In genomic region chr17:38673714-38674012, GRCh38 we compare ENCODE assay signal across 8 cellular contexts. TPM values are rescaled to one million over a fixed set of nuclear protein-coding genes. Genes with fewer than 3 reads are reported as not detected.
DNase-seq lines count a peak whose midpoint lies in the region; ATAC-seq and TF ChIP-seq lines count a peak whose summit lies in the region.

No MANE protein-coding gene starts in this region.

- no peak for DNase-seq in Caco-2
- no peak for DNase-seq in HFF-Myc (ENCODE audit: extremely low read depth, low read depth)
- DNase-seq in dermis blood vessel endothelial cell, result peak; percentile 28
- no peak for DNase-seq in natural killer cell
- no peak for DNase-seq in immature natural killer cell
- DNase-seq in NCI-H82 (lab: John Stamatoyannopoulos, UW), result no peak

- intact Hi-C loops in Caco-2 (cut with micrococcal nuclease; ENCODE audit: unreplicated experiment) (no loop called here), natural killer cell (cut with micrococcal nuclease) (no loop called here)

- peaks cover 41% of the 10 kb centered on the region for H3K4me1 ChIP-seq in Caco-2

- POLR2A ChIA-PET in Caco-2 (lab: Charles Lee), result no interaction called here

- no peak for TF ChIP-seq CTCF in Caco-2 (IDR thresholded peaks at IDR 0.05; ENCODE audit: insufficient read depth in 1 of 2, low read depth in 1 of 2, low read length in 1 of 2, severe bottlenecking in 1 of 2, unreplicated experiment in 1 of 2)
- TF ChIP-seq CTCF in HFF-Myc (IDR thresholded peaks at IDR 0.05; ENCODE audit: low read depth, low read length, missing control alignments), result no peak
- no peak for TF ChIP-seq CTCF in natural killer cell (IDR thresholded peaks at IDR 0.05)

- H3K4me3 Mint-ChIP-seq in Caco-2 (ENCODE audit: unreplicated experiment) (peak overlapping the region; percentile 71), natural killer cell (peak overlapping the region; percentile 40), immature natural killer cell (no peak overlapping the region)

- H3K27ac Mint-ChIP-seq in Caco-2 (ENCODE audit: unreplicated experiment), result no peak overlapping the region
- no peak overlapping the region for H3K27ac Mint-ChIP-seq in natural killer cell
- no peak overlapping the region for H3K27ac Mint-ChIP-seq in immature natural killer cell

- ATAC-seq in natural killer cell, result peak in 1 of 3 donors; percentile 3
- no peak for ATAC-seq in GM19452 (IDR thresholded peaks at IDR 0.05; ENCODE audit: unreplicated experiment)
- no peak for ATAC-seq in HG03280 (IDR thresholded peaks at IDR 0.05; ENCODE audit: unreplicated experiment)

- peaks cover 3% of the 10 kb centered on the region for H3K27me3 Mint-ChIP-seq in Caco-2 (ENCODE audit: insufficient read depth, unreplicated experiment)
- H3K27me3 Mint-ChIP-seq in natural killer cell (ENCODE audit: low read depth in 2 of 2), result peaks cover 30 to 34% of the 10 kb centered on the region in 2 donors
- peaks cover 5 to 23% (median 22%) of the 10 kb centered on the region in 3 donors for H3K27me3 Mint-ChIP-seq in immature natural killer cell (ENCODE audit: low read depth in 3 of 3)

- H3K36me3 Mint-ChIP-seq in Caco-2 (ENCODE audit: insufficient read depth, unreplicated experiment) (peaks cover 11% of the 10 kb centered on the region), natural killer cell (no peaks in the 10 kb centered on the region), immature natural killer cell (no peaks in the 10 kb centered on the region)

- no peaks in the 10 kb centered on the region for H3K9me3 ChIP-seq in Caco-2

- no peaks in the 10 kb centered on the region for H3K27me3 ChIP-seq in Caco-2 (replicated peaks; ENCODE audit: control insufficient read depth, insufficient read depth, low read length)

- BruUV-seq in Caco-2 (replicated peaks; lab: Mats Ljungman, UMichigan), result no TSS peak

- peak overlapping the region; percentile 90 for H3K4me3 ChIP-seq in Caco-2 (ENCODE audit: low read depth, low read length)
- H3K4me3 ChIP-seq in HFF-Myc (replicated peaks; ENCODE audit: low read depth, low read length), result peak overlapping the region; percentile 58

- H3K36me3 ChIP-seq in Caco-2 (ENCODE audit: control insufficient read depth, insufficient read depth, low read length), result no peaks in the 10 kb centered on the region

- H3K9me3 Mint-ChIP-seq in Caco-2 (ENCODE audit: unreplicated experiment) (no peaks in the 10 kb centered on the region), natural killer cell (no peaks in the 10 kb centered on the region), immature natural killer cell (no peaks in the 10 kb centered on the region)

- CTCF ChIA-PET in Caco-2 (lab: Charles Lee), result interaction anchor here (1.1 kb wide), 1 partner anchor 116 kb away, joined by 5 read pairs; no protein-coding TSS in a partner anchor

- peaks cover 33% of the 10 kb centered on the region for H3K4me1 Mint-ChIP-seq in Caco-2 (ENCODE audit: low read depth, unreplicated experiment)
- peaks cover 11 to 23% of the 10 kb centered on the region in 2 donors for H3K4me1 Mint-ChIP-seq in natural killer cell
- peaks cover 22 to 24% of the 10 kb centered on the region in 2 donors for H3K4me1 Mint-ChIP-seq in immature natural killer cell

RNA-seq across cellular contexts. Expression of gene EPOP, which starts 1.1 kb away (rescaled TPM):
- 17.1 and 19.1 TPM in 2 replicates for total RNA-seq in Caco-2 (2022)
- 0.65 and 1.2 TPM in 2 replicates for total RNA-seq in dermis blood vessel endothelial cell
- total RNA-seq in natural killer cell, result 1 to 10 TPM in 2 of 3 donors, under 1 TPM in 1; 0.66 to 1.9 (median 1.1) TPM
- not detected for polyA plus RNA-seq in immature natural killer cell

RNA-seq across cellular contexts. Expression of gene MLLT6, which starts 31.4 kb away (rescaled TPM):
- total RNA-seq in Caco-2 (2022) (69.7 and 72.5 TPM in 2 replicates), dermis blood vessel endothelial cell (23.9 and 25.9 TPM in 2 replicates), natural killer cell (100 to 1,000 TPM; 478 to 578 (median 485) TPM)
- 10 to 100 TPM in 1 of 3 donors, 1 to 10 TPM in 2; 3.8 to 24.5 (median 7.4) TPM for polyA plus RNA-seq in immature natural killer cell

RNA-seq across cellular contexts. Expression of gene CISD3, which starts 56.5 kb away (rescaled TPM):
- 16.6 and 18.3 TPM in 2 replicates for total RNA-seq in Caco-2 (2022)
- total RNA-seq in dermis blood vessel endothelial cell, result 1.7 and 3.4 TPM in 2 replicates
- 10 to 100 TPM; 32.6 to 37.4 (median 33.9) TPM for total RNA-seq in natural killer cell
- 100 to 1,000 TPM; 143 to 197 (median 160) TPM for polyA plus RNA-seq in immature natural killer cell

Comparison
In these comparisons a context has a peak if more than half of its experiments do, and no peak if none do; other contexts are left out.
1. H3K4me3 Mint-ChIP-seq: peak in Caco-2 (single experiment) and natural killer cell (single experiment); none in immature natural killer cell (0 of 5).